Comparison of ENCODE assay signal across 9 cellular contexts in genomic region chr20:35276408-35276807, GRCh38. TPM values are rescaled to one million over a fixed set of nuclear protein-coding genes. Genes with fewer than 3 reads are reported as not detected.
DNase-seq lines count a peak whose midpoint lies in the region; ATAC-seq and TF ChIP-seq lines count a peak whose summit lies in the region.
"Had no signal": no experiment of that assay in that cellular context is flagged by ENCODE, and none has a peak within 500 bp of the region (broad histone marks: within the 10 kb centered on the region; RNA-seq: fewer than 3 reads in every experiment).

No MANE protein-coding gene starts in this region.

- H3K36me3 Mint-ChIP-seq in IgD-negative memory B cell, result peaks cover 3% of the 10 kb centered on the region
- H3K36me3 Mint-ChIP-seq in chondrocyte (ENCODE audit: low read depth), result peaks cover 20% of the 10 kb centered on the region
- no peaks in the 10 kb centered on the region for H3K36me3 Mint-ChIP-seq in natural killer cell

- TF ChIP-seq CTCF in chondrocyte (IDR thresholded peaks at IDR 0.05) (no peak), natural killer cell (IDR thresholded peaks at IDR 0.05) (no peak)

- peak overlapping the region; percentile 80 to 99 (median 96) for H3K27ac Mint-ChIP-seq in IgD-negative memory B cell
- H3K27ac Mint-ChIP-seq in chondrocyte (ENCODE audit: unreplicated experiment), result no peak overlapping the region
- peak overlapping the region; percentile 97 to 100 for H3K27ac Mint-ChIP-seq in natural killer cell

- H3K27ac ChIP-seq in BLaER1, result peak overlapping the region; percentile 70

- H4K20me1 ChIP-seq in BLaER1, result peaks cover 63% of the 10 kb centered on the region

- H3K4me1 ChIP-seq in BLaER1, result peaks cover 26% of the 10 kb centered on the region

- H3K36me3 ChIP-seq in BLaER1, result peaks cover 69% of the 10 kb centered on the region

- peak overlapping the region; percentile 85 for H3K9ac ChIP-seq in BLaER1

- no peaks in the 10 kb centered on the region for H3K9me3 Mint-ChIP-seq in IgD-negative memory B cell
- H3K9me3 Mint-ChIP-seq in chondrocyte (ENCODE audit: low read depth), result no peaks in the 10 kb centered on the region
- no peaks in the 10 kb centered on the region for H3K9me3 Mint-ChIP-seq in natural killer cell

- no peaks in the 10 kb centered on the region for H3K27me3 Mint-ChIP-seq in IgD-negative memory B cell
- H3K27me3 Mint-ChIP-seq in chondrocyte (ENCODE audit: low read depth), result no peaks in the 10 kb centered on the region
- no peaks in the 10 kb centered on the region for H3K27me3 Mint-ChIP-seq in natural killer cell (ENCODE audit: low read depth in 2 of 2)

- DNase-seq in chondrocyte (ENCODE audit: low spot score) (no peak), natural killer cell (no peak), retina (no peak), NCI-H526 (lab: John Stamatoyannopoulos, UW) (no peak)
- DNase-seq in activated CD8-positive, alpha-beta memory T cell treated with anti-CD3 and anti-CD28 coated beads, Interleukin-2, amount 50 U/mL, for 48 hours, result no peak
- DNase-seq: SW 1271 had no signal

- H3K4me1 Mint-ChIP-seq in IgD-negative memory B cell, result peaks cover 0 to 10% (median 5%) of the 10 kb centered on the region in 3 donors
- H3K4me1 Mint-ChIP-seq in chondrocyte (ENCODE audit: low read depth), result peaks cover 26% of the 10 kb centered on the region
- peaks cover 16 to 33% of the 10 kb centered on the region in 2 donors for H3K4me1 Mint-ChIP-seq in natural killer cell

- H3K4me3 Mint-ChIP-seq in IgD-negative memory B cell (peak overlapping the region; percentile 93 to 99 (median 97)), chondrocyte (ENCODE audit: unreplicated experiment) (peak overlapping the region; percentile 96), natural killer cell (peak overlapping the region; percentile 95)

- intact Hi-C loops in natural killer cell (cut with micrococcal nuclease), result no loop called here

- H3K4me2 ChIP-seq in BLaER1, result peak overlapping the region; percentile 94

- H3K27me3 ChIP-seq in BLaER1, result no peaks in the 10 kb centered on the region

- H3K9me3 ChIP-seq in BLaER1, result no peaks in the 10 kb centered on the region

- peak overlapping the region; percentile 69 for H3K4me3 ChIP-seq in BLaER1

- ATAC-seq in natural killer cell (no peak), HG02610 (IDR thresholded peaks at IDR 0.05; ENCODE audit: unreplicated experiment) (no peak)

RNA-seq across cellular contexts. Expression of gene MMP24OS, which starts 1.5 kb away (rescaled TPM):
- polyA plus RNA-seq in IgD-negative memory B cell, result 14.0 TPM
- 89.8 to 94.6 TPM (median 91.5 TPM) in 3 replicates for total RNA-seq in chondrocyte
- 10 to 100 TPM; 76.5 to 92.7 (median 86.6) TPM for total RNA-seq in natural killer cell

RNA-seq across cellular contexts. Expression of gene EIF6, which starts 8.2 kb away (rescaled TPM):
- 204 TPM for polyA plus RNA-seq in IgD-negative memory B cell
- total RNA-seq in chondrocyte (117 to 125 TPM (median 123 TPM) in 3 replicates), natural killer cell (10 to 100 TPM; 73.9 to 81.4 (median 79.0) TPM)

RNA-seq across cellular contexts. Expression of gene FAM83C, which starts 15.8 kb away (rescaled TPM):
- not detected for polyA plus RNA-seq in IgD-negative memory B cell
- total RNA-seq in chondrocyte (not detected in 3 replicates), natural killer cell (not detected)

RNA-seq across cellular contexts. Expression of gene MMP24, which starts 49.9 kb away (rescaled TPM):
- polyA plus RNA-seq in IgD-negative memory B cell, result 0.09 TPM
- total RNA-seq in chondrocyte, result 1.1 to 2.6 TPM (median 2.4 TPM) in 3 replicates
- total RNA-seq in natural killer cell, result under 1 TPM; 0.14 to 0.18 (median 0.16) TPM
